26 cellular contexts compared by ENCODE assay signal in the genomic region with DNA sequence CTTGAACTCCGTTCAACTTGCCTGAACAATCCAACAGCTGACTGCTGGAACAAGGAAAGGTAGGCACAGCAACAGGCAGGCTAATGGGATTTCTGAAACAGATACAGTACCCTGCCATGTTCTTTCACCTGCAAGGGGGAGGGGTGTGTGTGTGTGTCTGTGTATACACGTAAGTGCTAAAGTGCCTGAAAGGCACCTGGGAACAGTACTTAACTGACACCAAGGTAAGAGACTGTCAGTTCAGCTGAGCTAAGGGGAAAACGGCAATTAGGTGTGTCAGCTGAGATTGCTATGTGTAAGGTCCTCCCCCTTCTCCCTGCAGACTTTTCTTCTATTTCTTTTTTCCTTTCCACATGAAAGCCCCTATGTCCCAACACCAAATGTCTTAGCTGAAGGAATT. TPM values are rescaled to one million over a fixed set of nuclear protein-coding genes. Genes with fewer than 3 reads are reported as not detected.
A peak's percentile ranks its signal among the peaks of the same experiment; 100 is the strongest.
DNase-seq lines count a peak whose midpoint lies in the region; ATAC-seq, FAIRE-seq and TF ChIP-seq lines count a peak whose summit lies in the region.
"Had no signal": no experiment of that assay in that cellular context is flagged by ENCODE, and none has a peak within 500 bp of the region (broad histone marks: within the 10 kb centered on the region; RNA-seq: fewer than 3 reads in every experiment).

No MANE protein-coding gene starts in this region.

- intact Hi-C loops in sciatic nerve (cut with DNase I), result no loop called here
- intact Hi-C loops in sigmoid colon (cut with DNase I), result no loop called here

- ATAC-seq in T-helper 17 cell (peak; percentile 10), sciatic nerve (peak; percentile 8)
- ATAC-seq: activated T-cell treated with anti-CD3 and anti-CD28 coated beads, Interleukin-2, amount 50 U/mL, for 4 hours had no signal

- no peak for TF ChIP-seq EP300 in sigmoid colon (IDR thresholded peaks at IDR 0.05)

- H3K36me3 ChIP-seq in sigmoid colon, result peaks cover 0 to 98% (median 15%) of the 10 kb centered on the region in 4 donors
- H3K36me3 ChIP-seq: ovary had no signal

- FAIRE-seq in islet of Langerhans (lab: Jason Lieb, UNC), result peak; percentile 69
- FAIRE-seq: colon, endometrium, HTR-8/SVneo had no signal

- H3K4me3 Mint-ChIP-seq in activated T-cell treated with anti-CD3 and anti-CD28 coated beads, Interleukin-2, amount 50 U/mL, for 24 hours, result peak overlapping the region; percentile 7
- H3K4me3 Mint-ChIP-seq in T-helper 17 cell, result peak overlapping the region; percentile 55
- H3K4me3 Mint-ChIP-seq: activated T-cell treated with anti-CD3 and anti-CD28 coated beads, Interleukin-2, amount 50 U/mL, for 4 hours; brain; CD4-positive, CD25-positive, alpha-beta regulatory T cell; HFFc6; immature natural killer cell had no signal

- H3K27me3 Mint-ChIP-seq in activated T-cell treated with anti-CD3 and anti-CD28 coated beads, Interleukin-2, amount 50 U/mL, for 24 hours, result no peaks in the 10 kb centered on the region
- no peaks in the 10 kb centered on the region for H3K27me3 Mint-ChIP-seq in T-helper 17 cell
- H3K27me3 Mint-ChIP-seq: brain; CD4-positive, CD25-positive, alpha-beta regulatory T cell had no signal

- peaks cover 99% of the 10 kb centered on the region for H3K36me3 Mint-ChIP-seq in activated T-cell treated with anti-CD3 and anti-CD28 coated beads, Interleukin-2, amount 50 U/mL, for 24 hours (ENCODE audit: low read depth)
- H3K36me3 Mint-ChIP-seq in T-helper 17 cell (ENCODE audit: low read depth), result peaks cover 9% of the 10 kb centered on the region

- no peaks in the 10 kb centered on the region for H3K9me3 Mint-ChIP-seq in activated T-cell treated with anti-CD3 and anti-CD28 coated beads, Interleukin-2, amount 50 U/mL, for 24 hours
- H3K9me3 Mint-ChIP-seq: activated T-cell treated with anti-CD3 and anti-CD28 coated beads, Interleukin-2, amount 50 U/mL, for 4 hours; brain; CD4-positive, CD25-positive, alpha-beta regulatory T cell; HFFc6; immature natural killer cell had no signal

- no peak overlapping the region for H3K4me3 ChIP-seq in sigmoid colon
- H3K4me3 ChIP-seq: heart right ventricle, lung, ovary, PC-9, SJCRH30, thoracic aorta had no signal

- H3K27me3 ChIP-seq in sigmoid colon, result no peaks in the 10 kb centered on the region
- H3K27me3 ChIP-seq: heart right ventricle, ovary, SJCRH30 had no signal

- H3K4me1 Mint-ChIP-seq in activated T-cell treated with anti-CD3 and anti-CD28 coated beads, Interleukin-2, amount 50 U/mL, for 24 hours (ENCODE audit: low read depth), result peaks cover 84% of the 10 kb centered on the region
- peaks cover 12% of the 10 kb centered on the region for H3K4me1 Mint-ChIP-seq in T-helper 17 cell
- H3K4me1 Mint-ChIP-seq: brain had no signal

- 79 to 94% methylated on average over 3 of the region's 3 CpGs for WGBS in sigmoid colon, 2 donors

- no peak for TF ChIP-seq POLR2A in sigmoid colon (IDR thresholded peaks at IDR 0.05)

- H3K27ac ChIP-seq in sigmoid colon, result no peak overlapping the region
- H3K27ac ChIP-seq: heart right ventricle, ovary, PC-9, SJCRH30, thoracic aorta had no signal

- no peaks in the 10 kb centered on the region for H3K4me1 ChIP-seq in sigmoid colon
- H3K4me1 ChIP-seq: SJCRH30 had no signal

- no peak for TF ChIP-seq CTCF in sigmoid colon (IDR thresholded peaks at IDR 0.05)

- peak overlapping the region; percentile 79 for H3K27ac Mint-ChIP-seq in activated T-cell treated with anti-CD3 and anti-CD28 coated beads, Interleukin-2, amount 50 U/mL, for 24 hours
- peak overlapping the region; percentile 47 for H3K27ac Mint-ChIP-seq in T-helper 17 cell
- H3K27ac Mint-ChIP-seq: brain, HFFc6, immature natural killer cell had no signal

- H3K9me3 ChIP-seq in T-helper 17 cell (ENCODE audit: control insufficient read depth, low read length, poor library complexity, severe bottlenecking), result no peaks in the 10 kb centered on the region
- no peaks in the 10 kb centered on the region for H3K9me3 ChIP-seq in sigmoid colon
- H3K9me3 ChIP-seq: heart right ventricle, ovary, SJCRH30, thoracic aorta had no signal

- DNase-seq in activated T-cell treated with anti-CD3 and anti-CD28 coated beads, Interleukin-2, amount 50 U/mL, for 24 hours, result no peak
- DNase-seq in activated T-cell treated with anti-CD3 and anti-CD28 coated beads, Interleukin-2, amount 50 U/mL, for 1 hour, result no peak
- DNase-seq in T-helper 17 cell, result no peak
- no peak for DNase-seq in sciatic nerve (ENCODE audit: low spot score)
- DNase-seq in NCI-H1694 treated with DMSO at 0.1 percent for 48 hours (lab: John Stamatoyannopoulos, UW), result no peak
- DNase-seq in sigmoid colon, result no peak
- DNase-seq: activated T-cell treated with anti-CD3 and anti-CD28 coated beads, Interleukin-2, amount 50 U/mL, for 4 hours; CD4-positive, CD25-positive, alpha-beta regulatory T cell; heart right ventricle; HFFc6; immature natural killer cell; NCI-H1105; NCI-H748 treated with DMSO at 0.1 percent for 48 hours; ovary; PC-9; right cardiac atrium; SJCRH30; stimulated activated CD4-positive, alpha-beta T cell treated with anti-CD3 and anti-CD28 coated beads, Interleukin-15, amount 100 ng/mL, for 24 hours; T-helper 1 cell had no signal

RNA-seq across cellular contexts. Expression of gene NAMPT, which starts 27.0 kb away (rescaled TPM):
- total RNA-seq in T-helper 17 cell (100 to 1,000 TPM; 278 to 292 TPM), sciatic nerve (286 TPM), sigmoid colon (100 to 1,000 TPM in 2 of 4 donors, 10 to 100 TPM in 2; 53.2 to 717 (median 132) TPM)
- polyA plus RNA-seq in sigmoid colon, result 100 to 1,000 TPM in 1 of 3 donors, 10 to 100 TPM in 2; 51.1 to 108 (median 83.9) TPM
